ENCODE assay signal across 3 cellular contexts in the genomic region with DNA sequence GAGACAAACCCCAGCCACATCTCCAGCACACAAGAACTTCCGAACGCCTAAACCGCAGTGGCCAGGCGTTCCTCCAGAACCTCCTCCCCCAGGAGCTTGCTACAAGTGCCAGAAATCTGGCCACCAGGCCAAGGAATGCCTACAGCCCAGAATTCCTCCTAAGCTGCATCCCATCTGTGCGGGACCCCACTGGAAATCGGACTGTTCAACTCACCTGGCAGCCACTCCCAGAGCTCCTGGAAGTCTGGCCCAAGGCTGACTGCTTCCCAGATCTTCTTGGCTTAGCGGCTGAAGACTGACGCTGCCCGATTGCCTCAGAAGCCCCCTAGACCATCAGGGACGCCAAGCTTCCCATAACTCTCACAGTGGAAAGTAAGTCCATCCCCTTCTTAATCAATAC. TPM values are rescaled to one million over a fixed set of nuclear protein-coding genes. Genes with fewer than 3 reads are reported as not detected.
"Had no signal": no experiment of that assay in that cellular context is flagged by ENCODE, and none has a peak within 500 bp of the region (broad histone marks: within the 10 kb centered on the region; RNA-seq: fewer than 3 reads in every experiment).

No MANE protein-coding gene starts in this region.

RNA-seq across cellular contexts. Expression of a gene that starts 48.5 kb away (rescaled TPM):
- total RNA-seq: renal cortical epithelial cell, right cardiac atrium, thoracic aorta had no signal
